ENCODE assay signal across 18 cellular contexts in the genomic region with DNA sequence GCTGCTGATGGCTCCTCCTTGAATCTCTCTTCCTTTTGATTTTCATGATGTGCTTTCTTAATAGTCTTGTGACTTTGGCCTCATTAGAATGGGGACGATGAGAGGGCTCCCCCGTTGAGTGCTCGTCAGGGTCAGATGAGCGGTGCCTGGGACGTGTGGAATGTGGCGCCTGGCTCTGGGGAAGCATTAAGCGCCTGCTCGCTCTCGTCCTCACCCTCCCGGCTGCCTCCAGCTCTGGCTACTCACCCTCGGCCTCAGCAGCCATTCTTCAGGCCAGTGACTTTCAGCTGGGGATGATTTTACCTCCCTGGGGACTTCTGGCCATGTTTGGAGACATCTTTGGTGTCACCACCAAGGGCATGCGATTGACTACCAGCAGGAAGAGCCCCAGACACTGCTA.
A peak's percentile ranks its signal among the peaks of the same experiment; 100 is the strongest.
DNase-seq lines count a peak whose midpoint lies in the region; ATAC-seq, FAIRE-seq and TF ChIP-seq lines count a peak whose summit lies in the region.
"Had no signal": no experiment of that assay in that cellular context is flagged by ENCODE, and none has a peak within 500 bp of the region (broad histone marks: within the 10 kb centered on the region; RNA-seq: fewer than 3 reads in every experiment).

No MANE protein-coding gene starts in this region.

- H3K36me3 ChIP-seq in Caco-2 (ENCODE audit: control insufficient read depth, insufficient read depth, low read length) (no peaks in the 10 kb centered on the region), kidney (ENCODE audit: control insufficient read depth in 1 of 2, insufficient read depth in 2 of 2, low read length in 2 of 2) (no peaks in the 10 kb centered on the region), neuronal stem cell (replicated peaks in 1 of 2; ENCODE audit: control insufficient read depth in 2 of 2, insufficient read depth in 2 of 2, low read length in 2 of 2) (no peaks in the 10 kb centered on the region), SK-N-SH (replicated peaks in 1 of 2; ENCODE audit: control insufficient read depth in 1 of 2, insufficient read depth in 2 of 2, low read length in 1 of 2) (no peaks in the 10 kb centered on the region), left lung (no peaks in the 10 kb centered on the region)
- H3K36me3 ChIP-seq: HAP-1 had no signal

- H3K4me1 ChIP-seq in Caco-2 (peaks cover 36% of the 10 kb centered on the region), kidney (ENCODE audit: control insufficient read depth in 1 of 2, insufficient read depth in 1 of 2, low read depth in 1 of 2, low read length in 2 of 2) (no peaks in the 10 kb centered on the region), neuronal stem cell (ENCODE audit: control insufficient read depth in 2 of 2, insufficient read depth in 1 of 2, low read depth in 1 of 2, low read length in 2 of 2) (peaks cover 0 to 4% of the 10 kb centered on the region in 2 donors), SK-N-SH (ENCODE audit: control insufficient read depth in 1 of 2, insufficient read depth in 2 of 2, low read depth in 1 of 2, low read length in 1 of 2) (no peaks in the 10 kb centered on the region), left lung (no peaks in the 10 kb centered on the region)
- H3K4me1 ChIP-seq: HAP-1 had no signal

- H3K27ac Mint-ChIP-seq in Caco-2 (ENCODE audit: unreplicated experiment) (peak overlapping the region; percentile 5), T-helper 17 cell (peak overlapping the region; percentile 65)
- H3K27ac Mint-ChIP-seq: HFFc6 had no signal

- TF ChIP-seq POLR2A in erythroblast (IDR thresholded peaks at IDR 0.05; ENCODE audit: low read length) = no peak

- TF ChIP-seq RAD21 in SK-N-SH (IDR thresholded peaks at IDR 0.05; ENCODE audit: low read length) = no peak

- no peaks in the 10 kb centered on the region for H3K9me2 ChIP-seq in SK-N-SH

- no peak overlapping the region for H3K23ac ChIP-seq in neuronal stem cell (ENCODE audit: low read depth, low read length, poor library complexity)

- no peak overlapping the region for H3K4me3 Mint-ChIP-seq in Caco-2 (ENCODE audit: unreplicated experiment)
- no peak overlapping the region for H3K4me3 Mint-ChIP-seq in T-helper 17 cell
- H3K4me3 Mint-ChIP-seq: CD4-positive, alpha-beta memory T cell; HFFc6 had no signal

- H3K18ac ChIP-seq in neuronal stem cell (ENCODE audit: low read length) = peak overlapping the region; percentile 5

- H4K8ac ChIP-seq in neuronal stem cell (ENCODE audit: low read depth, low read length) = no peak overlapping the region

- H3K9ac ChIP-seq in kidney (ENCODE audit: low read length in 2 of 2) = no peak overlapping the region
- H3K9ac ChIP-seq in neuronal stem cell (ENCODE audit: low read depth, low read length, poor library complexity) = no peak overlapping the region
- no peak overlapping the region for H3K9ac ChIP-seq in SK-N-SH

- no peaks in the 10 kb centered on the region for H3F3A ChIP-seq in SK-N-SH (replicated peaks; ENCODE audit: insufficient read depth)

- no peaks in the 10 kb centered on the region for H3K9me3 Mint-ChIP-seq in Caco-2 (ENCODE audit: unreplicated experiment)
- H3K9me3 Mint-ChIP-seq: HFFc6 had no signal

- CTCF ChIA-PET in Caco-2 (lab: Charles Lee) (no interaction called here), SK-N-SH (lab: Yijun Ruan, JAX) (interaction anchor here (1.9 to 4.6 kb wide), 2 partner anchors 19 to 21 kb away, joined by 6 to 27 read pairs; no protein-coding TSS in a partner anchor)

- DNase-seq in Caco-2 (no peak), T-helper 17 cell (no peak), kidney (peak; percentile 26), neuronal stem cell (ENCODE audit: low spot score) (no peak), erythroblast (lab: John Stamatoyannopoulos, UW) (no peak), SK-N-SH (no peak), iPS-NIHi11 (ENCODE audit: low spot score) (no peak), left lung (no peak)
- DNase-seq: ACHN; CD4-positive, alpha-beta memory T cell; DMS153; DMS79 treated with DMSO at 0.1 percent for 48 hours; GF-D8; HFFc6 had no signal

- H2BK12ac ChIP-seq in neuronal stem cell (ENCODE audit: low read length) = no peak overlapping the region

- no peak overlapping the region for H3K4me2 ChIP-seq in neuronal stem cell (ENCODE audit: insufficient read depth, low read length, poor library complexity, severe bottlenecking)
- no peak overlapping the region for H3K4me2 ChIP-seq in SK-N-SH

- no peak overlapping the region for H3K4ac ChIP-seq in neuronal stem cell (ENCODE audit: low read length)

- H3K79me2 ChIP-seq in SK-N-SH (ENCODE audit: insufficient read depth) = no peaks in the 10 kb centered on the region

- no peak overlapping the region for H2BK120ac ChIP-seq in neuronal stem cell (ENCODE audit: low read depth, low read length)

- H3K36me3 Mint-ChIP-seq in Caco-2 (ENCODE audit: insufficient read depth, unreplicated experiment) (peaks cover 8% of the 10 kb centered on the region), T-helper 17 cell (ENCODE audit: low read depth) (no peaks in the 10 kb centered on the region)
- H3K36me3 Mint-ChIP-seq: CD4-positive, alpha-beta memory T cell had no signal

- H3K4me1 Mint-ChIP-seq in Caco-2 (ENCODE audit: low read depth, unreplicated experiment) = peaks cover 28% of the 10 kb centered on the region
- no peaks in the 10 kb centered on the region for H3K4me1 Mint-ChIP-seq in T-helper 17 cell
- H3K4me1 Mint-ChIP-seq: CD4-positive, alpha-beta memory T cell had no signal

- H2BK5ac ChIP-seq in neuronal stem cell (ENCODE audit: low read length) = no peak overlapping the region

- TF ChIP-seq EP300 in SK-N-SH (IDR thresholded peaks at IDR 0.05; ENCODE audit: borderline replicate concordance in 1 of 2, low read depth in 1 of 2, low read length in 1 of 2) = no peak

- peak overlapping the region; percentile 4 for H2AFZ ChIP-seq in neuronal stem cell (ENCODE audit: low read length)
- no peak overlapping the region for H2AFZ ChIP-seq in SK-N-SH (ENCODE audit: low read depth)

- no peak overlapping the region for H3K4me3 ChIP-seq in Caco-2 (ENCODE audit: low read depth, low read length)
- no peak overlapping the region for H3K4me3 ChIP-seq in kidney (ENCODE audit: low read length in 2 of 2)
- no peak overlapping the region for H3K4me3 ChIP-seq in neuronal stem cell (ENCODE audit: low read length in 2 of 2)
- H3K4me3 ChIP-seq in SK-N-SH (ENCODE audit: low read depth in 2 of 2, low read length in 1 of 2) = no peak overlapping the region
- no peak overlapping the region for H3K4me3 ChIP-seq in left lung
- H3K4me3 ChIP-seq: HAP-1, K562 had no signal

- intact Hi-C loops in Caco-2 (cut with micrococcal nuclease; ENCODE audit: unreplicated experiment) (no loop called here), kidney (cut with DNase I) (no loop called here), left lung (cut with DNase I) (no loop called here)

- no peak for ATAC-seq in T-helper 17 cell
- ATAC-seq in left lung = no peak
- ATAC-seq: K562 had no signal

- no peaks in the 10 kb centered on the region for H3K27me3 Mint-ChIP-seq in Caco-2 (ENCODE audit: insufficient read depth, unreplicated experiment)
- peaks cover 54% of the 10 kb centered on the region for H3K27me3 Mint-ChIP-seq in T-helper 17 cell

- H3K27ac ChIP-seq in kidney (ENCODE audit: low read depth in 2 of 2, low read length in 2 of 2) (no peak overlapping the region), neuronal stem cell (replicated peaks; ENCODE audit: low read length) (no peak overlapping the region), SK-N-SH (ENCODE audit: low read depth in 2 of 2, low read length in 1 of 2) (no peak overlapping the region), left lung (no peak overlapping the region)
- H3K27ac ChIP-seq: C4-2B had no signal

- no peak for FAIRE-seq in kidney (lab: Jason Lieb, UNC)
- FAIRE-seq: D721Med, K562 had no signal

- no CpG with 5 or more reads among the region's 12 CpGs for WGBS in neuronal stem cell (ENCODE audit: extremely low coverage in 2 of 2, insufficient read length in 2 of 2, insufficient replicate concordance in 1 of 2), 2 donors
- 72% methylated on average over 9 of the region's 12 CpGs for WGBS in SK-N-SH (ENCODE audit: low lambda C conversion rate)

- no peak overlapping the region for H2AK5ac ChIP-seq in neuronal stem cell (ENCODE audit: low read depth, low read length)

- BruUV-seq in Caco-2 (replicated peaks; lab: Mats Ljungman, UMichigan) = no TSS peak

- no peaks in the 10 kb centered on the region for H3K9me3 ChIP-seq in Caco-2
- H3K9me3 ChIP-seq in T-helper 17 cell (ENCODE audit: control insufficient read depth, low read length, poor library complexity, severe bottlenecking) = no peaks in the 10 kb centered on the region
- no peaks in the 10 kb centered on the region for H3K9me3 ChIP-seq in kidney (ENCODE audit: control insufficient read depth in 1 of 2, low read length in 2 of 2)
- peaks cover 0 to 8% of the 10 kb centered on the region in 2 donors for H3K9me3 ChIP-seq in neuronal stem cell (replicated peaks in 1 of 2; ENCODE audit: control insufficient read depth in 2 of 2, insufficient read depth in 1 of 2, low read depth in 1 of 2, low read length in 2 of 2)
- H3K9me3 ChIP-seq in SK-N-SH = no peaks in the 10 kb centered on the region
- peaks cover 0 to 2% of the 10 kb centered on the region in 2 donors for H3K9me3 ChIP-seq in left lung
- H3K9me3 ChIP-seq: HAP-1 had no signal

- no peak overlapping the region for H3K14ac ChIP-seq in neuronal stem cell (ENCODE audit: low read length)

- H4K91ac ChIP-seq in neuronal stem cell (ENCODE audit: low read depth, low read length, poor library complexity) = no peak overlapping the region

- no peaks in the 10 kb centered on the region for H4K20me1 ChIP-seq in SK-N-SH (ENCODE audit: insufficient read depth)

- H3K27me3 ChIP-seq in Caco-2 (replicated peaks; ENCODE audit: control insufficient read depth, insufficient read depth, low read length) = no peaks in the 10 kb centered on the region
- H3K27me3 ChIP-seq in neuronal stem cell (ENCODE audit: control insufficient read depth in 3 of 3, insufficient read depth in 3 of 3, low read depth in 1 of 3, low read length in 3 of 3) = peaks cover 0 to 39% (median 0%) of the 10 kb centered on the region in 3 experiments
- no peaks in the 10 kb centered on the region; the same call in 1 of the 2 replicates for H3K27me3 ChIP-seq in SK-N-SH (ENCODE audit: insufficient read depth)
- H3K27me3 ChIP-seq in left lung = peaks cover 0 to 5% of the 10 kb centered on the region in 2 donors

- POLR2A ChIA-PET in Caco-2 (lab: Charles Lee) = no interaction called here
- POLR2A ChIA-PET in SK-N-SH (lab: Yijun Ruan, JAX) = no interaction called here

- no peak for TF ChIP-seq CTCF in Caco-2 (IDR thresholded peaks at IDR 0.05; ENCODE audit: insufficient read depth in 1 of 2, low read depth in 1 of 2, low read length in 1 of 2, severe bottlenecking in 1 of 2, unreplicated experiment in 1 of 2)
- no peak for TF ChIP-seq CTCF in kidney (IDR thresholded peaks at IDR 0.05; ENCODE audit: borderline replicate concordance, extremely low read depth, insufficient read depth)
- TF ChIP-seq CTCF in SK-N-SH (IDR thresholded peaks at IDR 0.05) = no peak
- no peak for TF ChIP-seq CTCF in left lung (IDR thresholded peaks at IDR 0.05)

- H2BK15ac ChIP-seq in neuronal stem cell (ENCODE audit: low read length) = no peak overlapping the region

- H3K79me1 ChIP-seq in neuronal stem cell (ENCODE audit: low read depth, low read length) = no peaks in the 10 kb centered on the region

TF ChIP-seq in SK-N-SH, 30 proteins besides CTCF, POLR2A, EP300 and RAD21 (continues in another document):
- TF ChIP-seq RXRA (IDR thresholded peaks at IDR 0.05; ENCODE audit: borderline replicate concordance, low read depth) = no peak
- TF ChIP-seq NFIC (IDR thresholded peaks at IDR 0.05; ENCODE audit: borderline replicate concordance) = no peak
- no peak for TF ChIP-seq GATA2 (CRISPR knock-in tag; IDR thresholded peaks at IDR 0.05)
